8 cellular contexts compared by ENCODE assay signal in the genomic region with DNA sequence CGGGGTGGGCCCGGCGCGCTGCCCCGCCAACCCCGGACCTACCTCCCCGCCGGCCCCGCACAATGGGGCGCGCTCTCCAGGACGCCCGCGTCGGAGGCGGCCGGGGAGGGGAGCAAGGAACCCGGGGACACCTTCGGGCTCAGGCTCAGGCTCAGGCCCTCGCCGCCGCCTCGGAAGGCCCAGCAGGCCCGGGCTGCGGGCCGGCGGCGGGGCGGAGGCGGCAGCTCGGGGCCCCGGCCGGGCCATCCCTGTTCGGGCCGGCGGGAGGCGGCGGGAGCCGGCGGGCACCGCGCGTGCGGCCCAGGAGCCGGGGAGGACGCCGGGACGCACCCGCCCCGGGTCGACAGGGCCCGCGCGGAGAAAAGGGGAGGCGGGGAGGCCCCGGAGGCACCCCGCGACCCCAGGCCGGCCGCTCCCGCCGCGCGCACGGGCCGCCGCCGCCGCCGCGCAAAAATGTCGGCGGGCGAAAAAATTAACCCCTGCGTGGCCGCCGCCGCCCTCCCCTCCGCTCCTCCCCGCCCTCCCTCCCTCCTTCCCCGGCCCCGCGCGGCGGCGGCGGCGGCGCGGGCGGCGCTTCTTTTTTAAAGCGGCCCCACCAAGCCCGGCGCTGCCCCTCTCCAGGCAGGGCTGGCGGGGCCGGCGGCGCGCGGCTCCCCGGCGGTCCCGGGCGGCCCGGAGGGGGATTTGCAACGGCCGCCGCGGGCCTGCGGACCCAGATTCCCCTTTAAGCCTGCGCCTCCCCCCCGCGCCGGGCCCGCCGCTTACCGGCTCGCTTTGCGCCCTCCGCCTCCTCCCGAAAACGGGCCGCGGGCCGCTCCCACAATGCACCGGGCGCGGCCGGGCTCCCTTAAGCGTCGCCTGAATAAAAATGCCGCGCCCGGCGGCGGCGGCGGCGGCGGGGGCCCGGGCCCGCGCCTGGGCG. TPM values are rescaled to one million over a fixed set of nuclear protein-coding genes. Genes with fewer than 3 reads are reported as not detected.
A peak's percentile ranks its signal among the peaks of the same experiment; 100 is the strongest.
DNase-seq lines count a peak whose midpoint lies in the region; ATAC-seq and TF ChIP-seq lines count a peak whose summit lies in the region.

No MANE protein-coding gene starts in this region.

- DNase-seq in COLO829 (ENCODE audit: low spot score) (peak; percentile 51), GM20000 (ENCODE audit: low spot score) (peak; percentile 93), HUDEP-2 (lab: John Stamatoyannopoulos, UW; ENCODE audit: unreplicated experiment in 76 of 76) (peak in 61 of 76 experiments; percentile 11 to 76 (median 56)), RPMI8226 (peak; percentile 88), fibroblast of the conjunctiva (ENCODE audit: low read depth) (peak; percentile 44)
- peak; percentile 93 for DNase-seq in activated effector memory CD4-positive, alpha-beta T cell treated with anti-CD3 and anti-CD28 coated beads, Interleukin-2, amount 50 U/mL, for 16 hours
- peak; percentile 79 to 80 for DNase-seq in stimulated activated naive CD8-positive, alpha-beta T cell treated with anti-CD3 and anti-CD28 coated beads, Interleukin-15, amount 100 ng/mL, for 72 hours

- peak overlapping the region in 1 of 2 donors; percentile 92 for H3K27ac Mint-ChIP-seq in stimulated activated naive CD8-positive, alpha-beta T cell treated with anti-CD3 and anti-CD28 coated beads, Interleukin-15, amount 100 ng/mL, for 72 hours

- peak; percentile 74 for ATAC-seq in stimulated activated naive CD8-positive, alpha-beta T cell treated with anti-CD3 and anti-CD28 coated beads, Interleukin-15, amount 100 ng/mL, for 72 hours

- H3K27ac ChIP-seq in neural cell (ENCODE audit: low read length), result peak overlapping the region; percentile 82

- H3F3A ChIP-seq in neural cell (ENCODE audit: insufficient read depth, low read length, poor library complexity, severe bottlenecking), result no peaks in the 10 kb centered on the region

- peaks cover 39% of the 10 kb centered on the region for H3K79me2 ChIP-seq in neural cell (replicated peaks; ENCODE audit: insufficient read depth, low read length)

- no peaks in the 10 kb centered on the region for H3K36me3 ChIP-seq in neural cell (ENCODE audit: insufficient read depth, low read length)

- H3K4me3 ChIP-seq in neural cell (ENCODE audit: low read length), result peak overlapping the region; percentile 99

- H3K27me3 ChIP-seq in neural cell (ENCODE audit: insufficient read depth, low read depth, low read length), result peaks cover 19% of the 10 kb centered on the region

- TF ChIP-seq EP300 in neural cell (conservative IDR thresholded peaks at IDR 0.05; ENCODE audit: poor library complexity, severe bottlenecking), result no peak

- peak overlapping the region; percentile 93 for H3K4me2 ChIP-seq in neural cell (ENCODE audit: low read length)

- no peak for TF ChIP-seq CTCF in GM20000 (IDR thresholded peaks at IDR 0.05; ENCODE audit: extremely low read depth, missing control alignments)
- no peak for TF ChIP-seq CTCF in neural cell (IDR thresholded peaks at IDR 0.05; ENCODE audit: poor library complexity, severe bottlenecking)

- no peak for TF ChIP-seq RAD21 in neural cell (conservative IDR thresholded peaks at IDR 0.05)

- no peaks in the 10 kb centered on the region for H4K20me1 ChIP-seq in neural cell (ENCODE audit: insufficient read depth)

- H2AFZ ChIP-seq in neural cell (ENCODE audit: low read depth, low read length), result peak overlapping the region; percentile 57

- H3K4me3 Mint-ChIP-seq in stimulated activated naive CD8-positive, alpha-beta T cell treated with anti-CD3 and anti-CD28 coated beads, Interleukin-15, amount 100 ng/mL, for 72 hours, result peak overlapping the region; percentile 75 to 92

- H3K9ac ChIP-seq in neural cell (ENCODE audit: low read length), result peak overlapping the region; percentile 91

- H3K9me3 ChIP-seq in neural cell (ENCODE audit: low read length), result no peaks in the 10 kb centered on the region

- no peaks in the 10 kb centered on the region for H3K9me3 Mint-ChIP-seq in stimulated activated naive CD8-positive, alpha-beta T cell treated with anti-CD3 and anti-CD28 coated beads, Interleukin-15, amount 100 ng/mL, for 72 hours

- no peaks in the 10 kb centered on the region for H3K9me2 ChIP-seq in neural cell (ENCODE audit: insufficient read depth, low read length)

- H3K27me3 Mint-ChIP-seq in stimulated activated naive CD8-positive, alpha-beta T cell treated with anti-CD3 and anti-CD28 coated beads, Interleukin-15, amount 100 ng/mL, for 72 hours, result no peaks in the 10 kb centered on the region

- H3K4me1 Mint-ChIP-seq in stimulated activated naive CD8-positive, alpha-beta T cell treated with anti-CD3 and anti-CD28 coated beads, Interleukin-15, amount 100 ng/mL, for 72 hours, result peaks cover 63% of the 10 kb centered on the region

TF ChIP-seq in neural cell, 6 proteins besides CTCF, POLR2A, EP300 and RAD21:
- TF ChIP-seq, protein P1, sequence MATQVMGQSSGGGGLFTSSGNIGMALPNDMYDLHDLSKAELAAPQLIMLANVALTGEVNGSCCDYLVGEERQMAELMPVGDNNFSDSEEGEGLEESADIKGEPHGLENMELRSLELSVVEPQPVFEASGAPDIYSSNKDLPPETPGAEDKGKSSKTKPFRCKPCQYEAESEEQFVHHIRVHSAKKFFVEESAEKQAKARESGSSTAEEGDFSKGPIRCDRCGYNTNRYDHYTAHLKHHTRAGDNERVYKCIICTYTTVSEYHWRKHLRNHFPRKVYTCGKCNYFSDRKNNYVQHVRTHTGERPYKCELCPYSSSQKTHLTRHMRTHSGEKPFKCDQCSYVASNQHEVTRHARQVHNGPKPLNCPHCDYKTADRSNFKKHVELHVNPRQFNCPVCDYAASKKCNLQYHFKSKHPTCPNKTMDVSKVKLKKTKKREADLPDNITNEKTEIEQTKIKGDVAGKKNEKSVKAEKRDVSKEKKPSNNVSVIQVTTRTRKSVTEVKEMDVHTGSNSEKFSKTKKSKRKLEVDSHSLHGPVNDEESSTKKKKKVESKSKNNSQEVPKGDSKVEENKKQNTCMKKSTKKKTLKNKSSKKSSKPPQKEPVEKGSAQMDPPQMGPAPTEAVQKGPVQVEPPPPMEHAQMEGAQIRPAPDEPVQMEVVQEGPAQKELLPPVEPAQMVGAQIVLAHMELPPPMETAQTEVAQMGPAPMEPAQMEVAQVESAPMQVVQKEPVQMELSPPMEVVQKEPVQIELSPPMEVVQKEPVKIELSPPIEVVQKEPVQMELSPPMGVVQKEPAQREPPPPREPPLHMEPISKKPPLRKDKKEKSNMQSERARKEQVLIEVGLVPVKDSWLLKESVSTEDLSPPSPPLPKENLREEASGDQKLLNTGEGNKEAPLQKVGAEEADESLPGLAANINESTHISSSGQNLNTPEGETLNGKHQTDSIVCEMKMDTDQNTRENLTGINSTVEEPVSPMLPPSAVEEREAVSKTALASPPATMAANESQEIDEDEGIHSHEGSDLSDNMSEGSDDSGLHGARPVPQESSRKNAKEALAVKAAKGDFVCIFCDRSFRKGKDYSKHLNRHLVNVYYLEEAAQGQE (IDR thresholded peaks at IDR 0.05; ENCODE audit: borderline replicate concordance), result peak; percentile 1
- TF ChIP-seq EZH2 (IDR thresholded peaks at IDR 0.05; ENCODE audit: borderline replicate concordance, insufficient read depth, low read length, poor library complexity, severe bottlenecking), result no peak
- TF ChIP-seq POLR2AphosphoS5 (IDR thresholded peaks at IDR 0.05), result peak; percentile 36
- peak; percentile 38 for TF ChIP-seq TAF1 (IDR thresholded peaks at IDR 0.05; ENCODE audit: low read depth)
- no peak for TF ChIP-seq SMC3 (conservative IDR thresholded peaks at IDR 0.05; ENCODE audit: poor library complexity)
- TF ChIP-seq MXI1 (conservative IDR thresholded peaks at IDR 0.05; ENCODE audit: poor library complexity, severe bottlenecking), result peak; percentile 23
TF ChIP-seq in neural cell: peak in this region for 4.

RNA-seq across cellular contexts. Expression of gene SEPHS1, which starts 0.6 kb away (rescaled TPM):
- polyA plus RNA-seq in neural cell, result 61.0 and 76.3 TPM in 2 replicates
- 74.5 and 80.3 TPM in 2 replicates for polyA minus RNA-seq in neural cell

RNA-seq across cellular contexts. Expression of gene PHYH, which starts 47.6 kb away (rescaled TPM):
- polyA plus RNA-seq in neural cell, result 7.7 and 9.1 TPM in 2 replicates
- 8.8 and 13.1 TPM in 2 replicates for polyA minus RNA-seq in neural cell

Comparison
In these comparisons a context has a peak if more than half of its experiments do, and no peak if none do; other contexts are left out.
1. Peak in every context shown above with its lines: DNase-seq, ATAC-seq, H3K4me3 ChIP-seq and H3K27ac ChIP-seq.